Comparison of ENCODE assay signal across 19 cellular contexts in genomic region chr22:26846645-26847044, GRCh38.
DNase-seq lines count a peak whose midpoint lies in the region; ATAC-seq and TF ChIP-seq lines count a peak whose summit lies in the region.
"Had no signal": no experiment of that assay in that cellular context is flagged by ENCODE, and none has a peak within 500 bp of the region (broad histone marks: within the 10 kb centered on the region; RNA-seq: fewer than 3 reads in every experiment).

No MANE protein-coding gene starts in this region.

- ATAC-seq in stimulated activated effector memory CD8-positive, alpha-beta T cell treated with anti-CD3 and anti-CD28 coated beads, Interleukin-12 subunit alpha, Interleukin-12 subunit beta, amount 100 ng/mL, for 72 hours, result peak; percentile 62
- ATAC-seq in naive thymus-derived CD4-positive, alpha-beta T cell, result no peak
- ATAC-seq: CD8-positive, alpha-beta T cell; Panc1; upper lobe of right lung had no signal

- peak overlapping the region; percentile 53 for H3K27ac ChIP-seq in brain microvascular endothelial cell
- no peak overlapping the region for H3K27ac ChIP-seq in naive thymus-derived CD4-positive, alpha-beta T cell (ENCODE audit: low read depth, low read length)
- H3K27ac ChIP-seq: upper lobe of right lung had no signal

- H3K9me3 Mint-ChIP-seq in stimulated activated effector memory CD8-positive, alpha-beta T cell treated with anti-CD3 and anti-CD28 coated beads, Interleukin-12 subunit alpha, Interleukin-12 subunit beta, amount 100 ng/mL, for 72 hours, result no peaks in the 10 kb centered on the region
- H3K9me3 Mint-ChIP-seq in naive thymus-derived CD4-positive, alpha-beta T cell, result peaks cover 0 to 4% (median 0%) of the 10 kb centered on the region in 11 donors
- H3K9me3 Mint-ChIP-seq: activated T-helper 1 cell treated with anti-CD3 and anti-CD28 coated beads, Interleukin-12 subunit alpha, Interleukin-12 subunit beta, Interleukin-2, Interleukin-4 antibody, amounts not matched to agents 30 ng/mL and 10 ng/mL and 1 ng/mL, durations not matched to agents 14 hours and 24 hours and 36 hours; CD8-positive, alpha-beta T cell had no signal

- no peaks in the 10 kb centered on the region for H3K36me3 ChIP-seq in brain microvascular endothelial cell (replicated peaks)
- peaks cover 0 to 7% (median 0%) of the 10 kb centered on the region in 3 experiments for H3K36me3 ChIP-seq in naive thymus-derived CD4-positive, alpha-beta T cell (ENCODE audit: control insufficient read depth in 2 of 3, insufficient read depth in 3 of 3, low read length in 3 of 3)
- H3K36me3 ChIP-seq: upper lobe of right lung had no signal

- H3K27me3 Mint-ChIP-seq in naive thymus-derived CD4-positive, alpha-beta T cell, result no peaks in the 10 kb centered on the region

- POLR2A ChIA-PET in naive thymus-derived CD4-positive, alpha-beta T cell (lab: Charles Lee), result no interaction called here

- no peak overlapping the region for H3K27ac Mint-ChIP-seq in stimulated activated effector memory CD8-positive, alpha-beta T cell treated with anti-CD3 and anti-CD28 coated beads, Interleukin-12 subunit alpha, Interleukin-12 subunit beta, amount 100 ng/mL, for 72 hours
- no peak overlapping the region for H3K27ac Mint-ChIP-seq in naive thymus-derived CD4-positive, alpha-beta T cell
- H3K27ac Mint-ChIP-seq: activated T-helper 1 cell treated with anti-CD3 and anti-CD28 coated beads, Interleukin-12 subunit alpha, Interleukin-12 subunit beta, Interleukin-2, Interleukin-4 antibody, amounts not matched to agents 30 ng/mL and 10 ng/mL and 1 ng/mL, durations not matched to agents 14 hours and 24 hours and 36 hours; CD8-positive, alpha-beta T cell had no signal

- DNase-seq in activated CD8-positive, alpha-beta memory T cell treated with anti-CD3 and anti-CD28 coated beads for 24 hours, result peak; percentile 9
- DNase-seq in activated CD8-positive, alpha-beta memory T cell treated with anti-CD3 and anti-CD28 coated beads, Interleukin-2, amount 50 U/mL, for 4 hours, result no peak
- DNase-seq in M059J (ENCODE audit: low read depth), result peak; percentile 72
- DNase-seq in brain microvascular endothelial cell, result peak; percentile 69
- DNase-seq in stimulated activated effector memory CD8-positive, alpha-beta T cell treated with anti-CD3 and anti-CD28 coated beads, Interleukin-12 subunit alpha, Interleukin-12 subunit beta, amount 100 ng/mL, for 72 hours (ENCODE audit: low spot score in 2 of 2), result no peak
- DNase-seq in NCI-H128 (lab: John Stamatoyannopoulos, UW; ENCODE audit: unreplicated experiment), result no peak
- DNase-seq in naive thymus-derived CD4-positive, alpha-beta T cell, result no peak
- DNase-seq in HPDE6-E6E7 (ENCODE audit: extremely low spot score), result no peak
- DNase-seq: central memory CD4-positive, alpha-beta T cell; effector CD8-positive, alpha-beta T cell; KG1; NCI-H1048; NCI-H2081 treated with DMSO at 0.1 percent for 48 hours; NCI-H526 treated with DMSO at 0.1 percent for 48 hours; SW 1271; upper lobe of right lung had no signal

- H3K4me3 ChIP-seq in brain microvascular endothelial cell (ENCODE audit: low read depth, low read length), result no peak overlapping the region
- no peak overlapping the region for H3K4me3 ChIP-seq in naive thymus-derived CD4-positive, alpha-beta T cell (ENCODE audit: low read length)
- H3K4me3 ChIP-seq: upper lobe of right lung had no signal

- intact Hi-C loops in naive thymus-derived CD4-positive, alpha-beta T cell (cut with micrococcal nuclease), result no loop called here

- in situ Hi-C loops in brain microvascular endothelial cell (cut with HindIII; ENCODE audit: low pct_ligation_motif_present, low sequenced_read_pairs), result no loop called here

- H3K27me3 ChIP-seq in brain microvascular endothelial cell (replicated peaks), result no peaks in the 10 kb centered on the region
- H3K27me3 ChIP-seq in naive thymus-derived CD4-positive, alpha-beta T cell (ENCODE audit: control insufficient read depth in 2 of 2, insufficient read depth in 2 of 2, low read length in 2 of 2), result no peaks in the 10 kb centered on the region
- H3K27me3 ChIP-seq: upper lobe of right lung had no signal

- no peaks in the 10 kb centered on the region for H3K4me1 ChIP-seq in naive thymus-derived CD4-positive, alpha-beta T cell (ENCODE audit: control insufficient read depth in 2 of 2, insufficient read depth in 2 of 2, low read length in 2 of 2)
- H3K4me1 ChIP-seq: upper lobe of right lung had no signal

- H3K4me3 Mint-ChIP-seq in stimulated activated effector memory CD8-positive, alpha-beta T cell treated with anti-CD3 and anti-CD28 coated beads, Interleukin-12 subunit alpha, Interleukin-12 subunit beta, amount 100 ng/mL, for 72 hours, result no peak overlapping the region
- no peak overlapping the region for H3K4me3 Mint-ChIP-seq in naive thymus-derived CD4-positive, alpha-beta T cell
- H3K4me3 Mint-ChIP-seq: activated T-helper 1 cell treated with anti-CD3 and anti-CD28 coated beads, Interleukin-12 subunit alpha, Interleukin-12 subunit beta, Interleukin-2, Interleukin-4 antibody, amounts not matched to agents 30 ng/mL and 10 ng/mL and 1 ng/mL, durations not matched to agents 14 hours and 24 hours and 36 hours; CD8-positive, alpha-beta T cell had no signal

- H3K36me3 Mint-ChIP-seq in stimulated activated effector memory CD8-positive, alpha-beta T cell treated with anti-CD3 and anti-CD28 coated beads, Interleukin-12 subunit alpha, Interleukin-12 subunit beta, amount 100 ng/mL, for 72 hours, result no peaks in the 10 kb centered on the region
- H3K36me3 Mint-ChIP-seq in naive thymus-derived CD4-positive, alpha-beta T cell, result peaks cover 0 to 44% (median 33%) of the 10 kb centered on the region in 5 donors
- H3K36me3 Mint-ChIP-seq: CD8-positive, alpha-beta T cell had no signal

- no peak for TF ChIP-seq CTCF in brain microvascular endothelial cell (IDR thresholded peaks at IDR 0.05; ENCODE audit: low read depth, low read length, missing control alignments)

- H3K9me3 ChIP-seq in naive thymus-derived CD4-positive, alpha-beta T cell (ENCODE audit: control insufficient read depth in 2 of 3, low read length in 3 of 3), result no peaks in the 10 kb centered on the region
- H3K9me3 ChIP-seq: upper lobe of right lung had no signal

- CTCF ChIA-PET in naive thymus-derived CD4-positive, alpha-beta T cell (lab: Charles Lee), result no interaction called here

- H3K4me1 Mint-ChIP-seq in stimulated activated effector memory CD8-positive, alpha-beta T cell treated with anti-CD3 and anti-CD28 coated beads, Interleukin-12 subunit alpha, Interleukin-12 subunit beta, amount 100 ng/mL, for 72 hours, result peaks cover 14% of the 10 kb centered on the region
- peaks cover 0 to 12% (median 0%) of the 10 kb centered on the region in 7 donors for H3K4me1 Mint-ChIP-seq in naive thymus-derived CD4-positive, alpha-beta T cell

Comparison
In these comparisons a context has a peak if more than half of its experiments do, and no peak if none do; other contexts are left out.
1. DNase-seq: peak in activated CD8-positive, alpha-beta memory T cell treated with anti-CD3 and anti-CD28 coated beads for 24 hours (single experiment), M059J (single experiment) and brain microvascular endothelial cell (single experiment); none in activated CD8-positive, alpha-beta memory T cell treated with anti-CD3 and anti-CD28 coated beads, Interleukin-2, amount 50 U/mL, for 4 hours (single experiment), stimulated activated effector memory CD8-positive, alpha-beta T cell treated with anti-CD3 and anti-CD28 coated beads, Interleukin-12 subunit alpha, Interleukin-12 subunit beta, amount 100 ng/mL, for 72 hours (0 of 2), NCI-H128 (single experiment), naive thymus-derived CD4-positive, alpha-beta T cell (0 of 9) and HPDE6-E6E7 (single experiment).